In the genomic region with DNA sequence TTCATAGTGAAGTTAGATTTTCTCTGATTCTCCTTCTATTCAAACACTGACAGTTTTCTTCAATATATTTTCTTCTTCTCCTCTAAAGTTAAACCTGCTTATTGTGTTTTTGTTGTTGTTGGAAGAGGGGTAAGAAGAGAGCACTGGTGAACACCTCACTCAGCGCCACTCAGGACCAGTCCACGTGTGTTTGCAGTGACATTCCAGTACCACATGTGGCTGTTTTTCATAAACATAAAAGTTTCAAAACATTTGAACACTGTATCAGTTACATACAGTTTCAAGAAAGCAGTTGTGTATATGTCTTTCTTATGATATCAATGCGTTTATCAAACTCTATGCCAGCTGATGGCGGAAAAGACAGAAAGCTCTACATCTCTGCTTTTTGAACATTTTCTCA, we compare ENCODE assay signal across 40 cellular contexts.
"Had no signal": no experiment of that assay in that cellular context is flagged by ENCODE, and none has a peak within 500 bp of the region (broad histone marks: within the 10 kb centered on the region; RNA-seq: fewer than 3 reads in every experiment).

No MANE protein-coding gene starts in this region.

- H3K4me3 ChIP-seq: adrenal gland, ascending aorta, body of pancreas, breast epithelium, cardiac muscle cell had no signal

- H3K27ac ChIP-seq: adrenal gland, ascending aorta, body of pancreas, brain microvascular endothelial cell, breast epithelium, cardiac muscle cell had no signal

- FAIRE-seq: astrocyte, bronchial epithelial cell had no signal

- H3K4me1 Mint-ChIP-seq: activated naive CD4-positive, alpha-beta T cell treated with anti-CD3 and anti-CD28 coated beads, Interleukin-2, amount 10 ng/mL, durations not matched to agents 7 days and 5 days; activated naive CD4-positive, alpha-beta T cell treated with anti-CD3 and anti-CD28 coated beads, Interleukin-2, amount 50 U/mL, for 24 hours; activated naive CD8-positive, alpha-beta T cell treated with anti-CD3 and anti-CD28 coated beads for 36 hours; activated naive CD8-positive, alpha-beta T cell treated with anti-CD3 and anti-CD28 coated beads, Interleukin-2, amount 10 ng/mL, durations not matched to agents 7 days and 5 days; activated naive CD8-positive, alpha-beta T cell treated with anti-CD3 and anti-CD28 coated beads, Interleukin-2, amount 50 U/mL, for 24 hours; activated T-helper 17 cell treated with anti-CD3 and anti-CD28 coated beads, Interleukin-2, amount 50 U/mL, for 72 hours; brain; central memory CD8-positive, alpha-beta T cell had no signal

- H3K4me3 Mint-ChIP-seq: activated naive CD4-positive, alpha-beta T cell treated with anti-CD3 and anti-CD28 coated beads for 36 hours; activated naive CD4-positive, alpha-beta T cell treated with anti-CD3 and anti-CD28 coated beads, Interleukin-2, amount 10 ng/mL, durations not matched to agents 7 days and 5 days; activated naive CD4-positive, alpha-beta T cell treated with anti-CD3 and anti-CD28 coated beads, Interleukin-2, amount 50 U/mL, for 24 hours; activated naive CD8-positive, alpha-beta T cell; activated naive CD8-positive, alpha-beta T cell treated with anti-CD3 and anti-CD28 coated beads for 36 hours; activated naive CD8-positive, alpha-beta T cell treated with anti-CD3 and anti-CD28 coated beads, Interleukin-2, amount 10 ng/mL, durations not matched to agents 7 days and 5 days; activated naive CD8-positive, alpha-beta T cell treated with anti-CD3 and anti-CD28 coated beads, Interleukin-2, amount 50 U/mL, for 24 hours; activated T-cell treated with anti-CD3 and anti-CD28 coated beads, Interleukin-2, amount 50 U/mL, for 24 hours; activated T-cell treated with anti-CD3 and anti-CD28 coated beads, Interleukin-2, amount 50 U/mL, for 4 hours; activated T-cell treated with anti-CD3 and anti-CD28 coated beads, Interleukin-2, amount 50 U/mL, for 72 hours; activated T-helper 1 cell treated with anti-CD3 and anti-CD28 coated beads, Interleukin-12 subunit alpha, Interleukin-12 subunit beta, Interleukin-2, Interleukin-4 antibody, amounts not matched to agents 30 ng/mL and 10 ng/mL and 1 ng/mL, durations not matched to agents 14 hours and 24 hours and 36 hours; activated T-helper 17 cell treated with anti-CD3 and anti-CD28 coated beads, Interleukin-2, amount 50 U/mL, for 72 hours; brain; central memory CD8-positive, alpha-beta T cell had no signal

- H3K27ac Mint-ChIP-seq: activated naive CD4-positive, alpha-beta T cell treated with anti-CD3 and anti-CD28 coated beads for 36 hours; activated naive CD4-positive, alpha-beta T cell treated with anti-CD3 and anti-CD28 coated beads, Interleukin-2, amount 10 ng/mL, durations not matched to agents 7 days and 5 days; activated naive CD4-positive, alpha-beta T cell treated with anti-CD3 and anti-CD28 coated beads, Interleukin-2, amount 50 U/mL, for 24 hours; activated naive CD4-positive, alpha-beta T cell treated with anti-CD3 and anti-CD28 coated beads, Interleukin-2, amount 50 U/mL, for 72 hours; activated naive CD8-positive, alpha-beta T cell; activated naive CD8-positive, alpha-beta T cell treated with anti-CD3 and anti-CD28 coated beads for 36 hours; activated naive CD8-positive, alpha-beta T cell treated with anti-CD3 and anti-CD28 coated beads, Interleukin-2, amount 10 ng/mL, durations not matched to agents 7 days and 5 days; activated naive CD8-positive, alpha-beta T cell treated with anti-CD3 and anti-CD28 coated beads, Interleukin-2, amount 50 U/mL, for 24 hours; activated T-cell treated with anti-CD3 and anti-CD28 coated beads, Interleukin-2, amount 50 U/mL, for 24 hours; activated T-cell treated with anti-CD3 and anti-CD28 coated beads, Interleukin-2, amount 50 U/mL, for 72 hours; activated T-helper 1 cell treated with anti-CD3 and anti-CD28 coated beads, Interleukin-12 subunit alpha, Interleukin-12 subunit beta, Interleukin-2, Interleukin-4 antibody, amounts not matched to agents 30 ng/mL and 10 ng/mL and 1 ng/mL, durations not matched to agents 14 hours and 24 hours and 36 hours; activated T-helper 17 cell treated with anti-CD3 and anti-CD28 coated beads, Interleukin-2, amount 50 U/mL, for 72 hours; activated T-helper 2 cell treated with anti-CD3 and anti-CD28 coated beads, Interferon-gamma antibody, Interleukin-2, Interleukin-4, amounts not matched to agents 10 μg/mL and 5 μg/mL and 100 μg/mL, durations not matched to agents 14 hours and 24 hours and 36 hours; brain had no signal

- H3K27me3 ChIP-seq: adrenal gland, ascending aorta, brain microvascular endothelial cell, breast epithelium, cardiac muscle cell had no signal

- H3K9me3 ChIP-seq: adrenal gland, ascending aorta, body of pancreas, breast epithelium had no signal

- H3K27me3 Mint-ChIP-seq: activated naive CD4-positive, alpha-beta T cell treated with anti-CD3 and anti-CD28 coated beads, Interleukin-2, amount 10 ng/mL, durations not matched to agents 7 days and 5 days; activated naive CD4-positive, alpha-beta T cell treated with anti-CD3 and anti-CD28 coated beads, Interleukin-2, amount 50 U/mL, for 24 hours; activated naive CD8-positive, alpha-beta T cell; activated naive CD8-positive, alpha-beta T cell treated with anti-CD3 and anti-CD28 coated beads for 36 hours; activated naive CD8-positive, alpha-beta T cell treated with anti-CD3 and anti-CD28 coated beads, Interleukin-2, amount 10 ng/mL, durations not matched to agents 7 days and 5 days; activated naive CD8-positive, alpha-beta T cell treated with anti-CD3 and anti-CD28 coated beads, Interleukin-2, amount 50 U/mL, for 24 hours; activated T-cell treated with anti-CD3 and anti-CD28 coated beads, Interleukin-2, amount 50 U/mL, for 24 hours; activated T-helper 17 cell treated with anti-CD3 and anti-CD28 coated beads, Interleukin-2, amount 50 U/mL, for 72 hours; brain; central memory CD8-positive, alpha-beta T cell had no signal

- H3K9me3 Mint-ChIP-seq: activated naive CD4-positive, alpha-beta T cell treated with anti-CD3 and anti-CD28 coated beads for 36 hours; activated naive CD8-positive, alpha-beta T cell treated with anti-CD3 and anti-CD28 coated beads for 36 hours had no signal

- H3K36me3 ChIP-seq: adrenal gland, ascending aorta, brain microvascular endothelial cell, breast epithelium, cardiac muscle cell had no signal

- ATAC-seq: activated naive CD4-positive, alpha-beta T cell treated with anti-CD3 and anti-CD28 coated beads, Interleukin-2, amount 50 U/mL, for 72 hours; activated naive CD8-positive, alpha-beta T cell treated with anti-CD3 and anti-CD28 coated beads, Interleukin-2, amount 50 U/mL, for 24 hours; activated T-cell treated with anti-CD3 and anti-CD28 coated beads, Interleukin-2, amount 50 U/mL, for 4 hours; activated T-cell treated with anti-CD3 and anti-CD28 coated beads, Interleukin-2, amount 50 U/mL, for 72 hours; activated T-helper 17 cell treated with anti-CD3 and anti-CD28 coated beads, Interleukin-2, amount 50 U/mL, for 72 hours; body of pancreas had no signal

- H3K4me1 ChIP-seq: adrenal gland, ascending aorta, body of pancreas, breast epithelium had no signal

- H3K36me3 Mint-ChIP-seq: activated naive CD4-positive, alpha-beta T cell treated with anti-CD3 and anti-CD28 coated beads, Interleukin-2, amount 10 ng/mL, durations not matched to agents 7 days and 5 days; activated naive CD4-positive, alpha-beta T cell treated with anti-CD3 and anti-CD28 coated beads, Interleukin-2, amount 50 U/mL, for 24 hours; activated naive CD4-positive, alpha-beta T cell treated with anti-CD3 and anti-CD28 coated beads, Interleukin-2, amount 50 U/mL, for 72 hours; activated naive CD8-positive, alpha-beta T cell; activated naive CD8-positive, alpha-beta T cell treated with anti-CD3 and anti-CD28 coated beads for 36 hours; activated naive CD8-positive, alpha-beta T cell treated with anti-CD3 and anti-CD28 coated beads, Interleukin-2, amount 10 ng/mL, durations not matched to agents 7 days and 5 days had no signal

- DNase-seq: activated effector memory CD4-positive, alpha-beta T cell treated with anti-CD3 and anti-CD28 coated beads, Interleukin-2, amount 50 U/mL, for 16 hours; activated effector memory CD4-positive, alpha-beta T cell treated with Interleukin-2 at 50 U/mL for 16 hours; activated gamma-delta T cell; activated gamma-delta T cell treated with Interleukin-2 at 50 U/mL for 16 hours; activated naive CD4-positive, alpha-beta T cell; activated naive CD4-positive, alpha-beta T cell treated with anti-CD3 and anti-CD28 coated beads for 36 hours; activated naive CD4-positive, alpha-beta T cell treated with anti-CD3 and anti-CD28 coated beads, Interleukin-2, amount 10 ng/mL, durations not matched to agents 7 days and 5 days; activated naive CD4-positive, alpha-beta T cell treated with anti-CD3 and anti-CD28 coated beads, Interleukin-2, amount 50 U/mL, for 16 hours; activated naive CD4-positive, alpha-beta T cell treated with Interleukin-2 at 50 U/mL for 16 hours; activated naive CD8-positive, alpha-beta T cell treated with anti-CD3 and anti-CD28 coated beads for 36 hours; activated naive CD8-positive, alpha-beta T cell treated with anti-CD3 and anti-CD28 coated beads, Interleukin-2, amount 10 ng/mL, durations not matched to agents 7 days and 5 days; activated naive CD8-positive, alpha-beta T cell treated with anti-CD3 and anti-CD28 coated beads, Interleukin-2, amount 50 U/mL, for 24 hours; activated T-cell treated with anti-CD3 and anti-CD28 coated beads, Interleukin-2, amount 50 U/mL, for 1 hour; activated T-cell treated with anti-CD3 and anti-CD28 coated beads, Interleukin-2, amount 50 U/mL, for 24 hours; activated T-cell treated with anti-CD3 and anti-CD28 coated beads, Interleukin-2, amount 50 U/mL, for 4 hours; activated T-cell treated with anti-CD3 and anti-CD28 coated beads, Interleukin-2, amount 50 U/mL, for 48 hours; activated T-cell treated with anti-CD3 and anti-CD28 coated beads, Interleukin-2, amount 50 U/mL, for 72 hours; adrenal gland; amniotic stem cell; amygdala; anterior cingulate cortex; aorta; body of pancreas; brain microvascular endothelial cell; caudate nucleus; central memory CD4-positive, alpha-beta T cell; cerebellar nuclear complex had no signal
